Comparison of ENCODE assay signal across 8 cellular contexts in genomic region chr12:132614861-132615578, GRCh38. TPM values are rescaled to one million over a fixed set of nuclear protein-coding genes. Genes with fewer than 3 reads are reported as not detected.
DNase-seq lines count a peak whose midpoint lies in the region; ATAC-seq, FAIRE-seq and TF ChIP-seq lines count a peak whose summit lies in the region.

No MANE protein-coding gene starts in this region.

- peak; percentile 99 for FAIRE-seq in keratinocyte (lab: Jason Lieb, UNC)

- H3K9me1 ChIP-seq in keratinocyte (ENCODE audit: control insufficient read depth, extremely low read depth, insufficient read depth, low read length) = no peaks in the 10 kb centered on the region

- CTCF ChIA-PET in HEK293 (lab: Yijun Ruan, JAX) = interaction anchor here (0.5 to 6.4 kb wide), 24 partner anchors 8 to 662 kb away, joined by 3 to 68 read pairs (median 4); no protein-coding TSS in a partner anchor

- H3K36me3 ChIP-seq in HEK293 (ENCODE audit: control insufficient read depth in 2 of 2, insufficient read depth in 1 of 2, low read length in 2 of 2) = no peaks in the 10 kb centered on the region
- H3K36me3 ChIP-seq in breast epithelium = no peaks in the 10 kb centered on the region
- H3K36me3 ChIP-seq in keratinocyte (ENCODE audit: control insufficient read depth in 2 of 2, extremely low read depth in 1 of 2, insufficient read depth in 2 of 2, low read length in 2 of 2) = no peaks in the 10 kb centered on the region

- H3K27me3 ChIP-seq in breast epithelium (peaks cover 11 to 64% of the 10 kb centered on the region in 2 donors), keratinocyte (ENCODE audit: control insufficient read depth, extremely low read depth, insufficient read depth, low read length) (peaks cover 64% of the 10 kb centered on the region)

- no peaks in the 10 kb centered on the region for H4K20me1 ChIP-seq in keratinocyte (ENCODE audit: control insufficient read depth, extremely low read depth, insufficient read depth, low read length)

- DNase-seq in CMK (ENCODE audit: low read depth) (peak; percentile 57), NCI-H2196 treated with DMSO at 0.1 percent for 48 hours (lab: John Stamatoyannopoulos, UW; ENCODE audit: unreplicated experiment) (peak; percentile 70), breast epithelium (ENCODE audit: low spot score in 2 of 2) (peak; percentile 65 to 87), keratinocyte (ENCODE audit: low read depth, low spot score) (peak; percentile 63)
- DNase-seq in stimulated activated CD4-positive, alpha-beta T cell treated with anti-CD3 and anti-CD28 coated beads, Interleukin-1b, Interleukin-23, amount 100 ng/mL, for 4 hours (ENCODE audit: low read depth in 2 of 2) = peak; percentile 73 to 78

- no peak overlapping the region for H3K9ac ChIP-seq in keratinocyte (ENCODE audit: control insufficient read depth, extremely low read depth, insufficient read depth, low read length)

- no peaks in the 10 kb centered on the region for H3K4me1 ChIP-seq in HEK293 (ENCODE audit: control insufficient read depth, insufficient read depth, low read length)
- H3K4me1 ChIP-seq in breast epithelium = peaks cover 0 to 4% of the 10 kb centered on the region in 2 donors
- no peaks in the 10 kb centered on the region for H3K4me1 ChIP-seq in keratinocyte (ENCODE audit: control insufficient read depth, extremely low read depth, insufficient read depth, low read length)

- TF ChIP-seq POLR2A in breast epithelium (IDR thresholded peaks at IDR 0.05) = no peak

- H3K9me3 ChIP-seq in HEK293 (ENCODE audit: control insufficient read depth, insufficient read depth, low read depth, low read length) (no peaks in the 10 kb centered on the region), breast epithelium (peaks cover 19 to 20% of the 10 kb centered on the region in 2 donors), keratinocyte (ENCODE audit: control insufficient read depth, low read depth, low read length) (peaks cover 8% of the 10 kb centered on the region)

- no peaks in the 10 kb centered on the region for H3K79me2 ChIP-seq in keratinocyte (ENCODE audit: control insufficient read depth, insufficient read depth, low read length)

- H3K4me2 ChIP-seq in keratinocyte (ENCODE audit: control insufficient read depth, extremely low read depth, insufficient read depth, low read depth, low read length) = no peak overlapping the region

- H2AFZ ChIP-seq in keratinocyte (ENCODE audit: control insufficient read depth, low read length) = no peak overlapping the region

- no peak for ATAC-seq in GM19328 (IDR thresholded peaks at IDR 0.05; ENCODE audit: unreplicated experiment)

- no peak overlapping the region for H3K4me3 ChIP-seq in HEK293 (ENCODE audit: low read depth, low read length)
- no peak overlapping the region for H3K4me3 ChIP-seq in WI38 (ENCODE audit: low read depth, low read length)
- H3K4me3 ChIP-seq in breast epithelium = no peak overlapping the region
- H3K4me3 ChIP-seq in keratinocyte (ENCODE audit: control insufficient read depth in 2 of 3, extremely low read depth in 1 of 3, insufficient read depth in 2 of 3, low read depth in 1 of 3, low read length in 3 of 3) = no peak overlapping the region

- dilution Hi-C loops in keratinocyte (cut with MboI; ENCODE audit: extremely low pct_ligation_motif_present, low sequenced_read_pairs) = no loop called here

- H3K27ac ChIP-seq in HEK293 (ENCODE audit: extremely low read depth, low read depth, low read length) (no peak overlapping the region), breast epithelium (no peak overlapping the region), keratinocyte (ENCODE audit: control insufficient read depth, insufficient read depth, low read length) (no peak overlapping the region)

- peak; percentile 76 for TF ChIP-seq CTCF in HEK293 (tag by site-specific recombination; IDR thresholded peaks at IDR 0.05)
- peak; percentile 75 for TF ChIP-seq CTCF in WI38 (IDR thresholded peaks at IDR 0.05; ENCODE audit: low read depth, low read length)
- TF ChIP-seq CTCF in breast epithelium (IDR thresholded peaks at IDR 0.05) = peak; percentile 58 to 80 (median 79)
- peak; percentile 88 to 95 (median 90) for TF ChIP-seq CTCF in keratinocyte (optimal IDR thresholded peaks at IDR 0.05 in 1 of 3, IDR thresholded peaks at IDR 0.05 in 1 of 3, conservative IDR thresholded peaks at IDR 0.05 in 1 of 3; ENCODE audit: extremely low read depth in 1 of 3, insufficient read depth in 2 of 3, low read length in 3 of 3)

- POLR2A ChIA-PET in HEK293 (lab: Yijun Ruan, JAX) = interaction anchor here (0.9 kb wide), 1 partner anchor 9 kb away, joined by 3 read pairs; no protein-coding TSS in a partner anchor

- intact Hi-C loops in breast epithelium (cut with DNase I; ENCODE audit: low total_unique reads) = loop anchor here (10.0 kb wide), 1 partner anchor 200 kb away; no protein-coding TSS in a partner anchor

TF ChIP-seq in HEK293, 187 proteins besides CTCF, POLR2A, EP300 and RAD21 (continues in another document):
- TF ChIP-seq ZBTB49 (tag by site-specific recombination; IDR thresholded peaks at IDR 0.05; ENCODE audit: low read depth) (no peak), ZNF843 (tag by site-specific recombination; IDR thresholded peaks at IDR 0.05) (no peak), ZNF121 (tag by site-specific recombination; IDR thresholded peaks at IDR 0.05) (peak; percentile 99), ZNF837 (tag by site-specific recombination; IDR thresholded peaks at IDR 0.05) (no peak), MZF1 (tag by site-specific recombination; IDR thresholded peaks at IDR 0.05; ENCODE audit: borderline replicate concordance) (no peak), ZNF184 (tag by site-specific recombination; IDR thresholded peaks at IDR 0.05) (no peak), TCF7L2 (IDR thresholded peaks at IDR 0.05; ENCODE audit: borderline replicate concordance, low read depth, low read length) (no peak), ZNF391 (tag by site-specific recombination; IDR thresholded peaks at IDR 0.05; ENCODE audit: borderline replicate concordance, low read depth) (0 out of 2 replicates have a peak, but pooled peaks have one; percentile 25), ZNF544 (tag by site-specific recombination; IDR thresholded peaks at IDR 0.05) (no peak), ZSCAN4 (tag by site-specific recombination; IDR thresholded peaks at IDR 0.05) (0 out of 2 replicates have a peak, but pooled peaks have one; percentile 14), ZNF600 (tag by site-specific recombination; IDR thresholded peaks at IDR 0.05) (peak; percentile 41; the same call in 1 of the 2 replicates), ZNF610 (tag by site-specific recombination; IDR thresholded peaks at IDR 0.05; ENCODE audit: borderline replicate concordance) (no peak), ZSCAN30 (tag by site-specific recombination; IDR thresholded peaks at IDR 0.05) (0 out of 2 replicates have a peak, but pooled peaks have one; percentile 30)

RNA-seq across cellular contexts. Expression of gene P2RX2, which starts 3.6 kb away (rescaled TPM):
- under 1 TPM in 2 of 3 donors, not detected in 1; 0.29 to 0.48 TPM for total RNA-seq in breast epithelium
- not detected in 3 replicates for polyA plus RNA-seq in keratinocyte
- polyA plus RNA-seq in keratinocyte (2011; ENCODE audit: low read depth) = not detected
- not detected in 2 replicates for polyA plus RNA-seq in keratinocyte (2011; cell fraction: cytosol; rRNA removed)
- polyA plus RNA-seq in keratinocyte (2011; cell fraction: nucleus; rRNA removed) = not detected in 2 replicates
- polyA plus RNA-seq in keratinocyte (2012; ENCODE audit: low replicate concordance) = not detected in 2 replicates
- polyA minus RNA-seq in keratinocyte = not detected in 3 replicates
- not detected for polyA minus RNA-seq in keratinocyte (2011; cell fraction: cytosol; rRNA and poly(A)+ RNA removed)
- polyA minus RNA-seq in keratinocyte (2011; cell fraction: nucleus; rRNA and poly(A)+ RNA removed) = not detected in 2 replicates

RNA-seq across cellular contexts. Expression of gene LRCOL1, which starts 4.6 kb away (rescaled TPM):
- total RNA-seq in breast epithelium = under 1 TPM in 1 of 3 donors, not detected in 2; 0.59 TPM
- polyA plus RNA-seq in keratinocyte = not detected in 3 replicates
- not detected for polyA plus RNA-seq in keratinocyte (2011; ENCODE audit: low read depth)
- not detected in 2 replicates for polyA plus RNA-seq in keratinocyte (2011; cell fraction: cytosol; rRNA removed)
- not detected in 2 replicates for polyA plus RNA-seq in keratinocyte (2011; cell fraction: nucleus; rRNA removed)
- polyA plus RNA-seq in keratinocyte (2012; ENCODE audit: low replicate concordance) = not detected in 2 replicates
- polyA minus RNA-seq in keratinocyte = not detected in 3 replicates
- polyA minus RNA-seq in keratinocyte (2011; cell fraction: cytosol; rRNA and poly(A)+ RNA removed) = not detected
- not detected in 2 replicates for polyA minus RNA-seq in keratinocyte (2011; cell fraction: nucleus; rRNA and poly(A)+ RNA removed)
